ENCODE assay signal across 22 cellular contexts in the genomic region with DNA sequence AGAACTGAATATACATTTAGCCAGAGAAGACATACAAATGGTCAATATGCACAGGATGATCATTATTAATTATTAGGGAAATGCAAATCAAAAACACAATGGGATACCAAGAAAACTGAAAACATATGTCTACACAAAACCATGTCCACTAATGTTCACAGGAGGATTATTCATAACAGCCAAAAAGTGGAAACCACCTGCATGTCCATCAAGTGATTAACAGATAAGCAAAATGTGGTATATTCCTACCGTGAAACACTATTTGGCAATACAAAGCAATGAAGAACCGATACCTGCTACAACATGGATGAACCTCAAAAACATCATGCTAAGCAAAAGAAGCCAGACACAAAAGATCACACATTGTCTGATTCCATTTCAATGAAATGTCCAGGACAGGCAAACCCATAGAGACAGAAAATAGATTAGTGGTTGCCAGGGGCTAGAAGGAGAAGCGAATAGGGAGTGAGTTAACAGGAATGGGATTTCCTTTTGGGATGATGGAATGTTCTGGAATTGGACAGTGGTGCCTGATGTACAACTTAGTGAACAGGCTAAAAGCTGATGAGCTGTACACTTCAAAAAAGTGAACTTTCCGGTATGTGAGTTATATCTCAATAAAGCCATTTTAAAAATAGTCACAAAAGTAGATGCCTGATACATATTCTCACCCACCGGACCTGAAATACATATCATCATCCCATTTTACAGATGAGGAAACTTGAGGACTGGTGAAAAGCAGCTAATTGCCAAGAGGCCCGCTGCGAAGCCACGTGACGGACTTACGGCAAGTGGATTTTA. TPM values are rescaled to one million over a fixed set of nuclear protein-coding genes. Genes with fewer than 3 reads are reported as not detected.
DNase-seq lines count a peak whose midpoint lies in the region; ATAC-seq and TF ChIP-seq lines count a peak whose summit lies in the region.
"Had no signal": no experiment of that assay in that cellular context is flagged by ENCODE, and none has a peak within 500 bp of the region (broad histone marks: within the 10 kb centered on the region; RNA-seq: fewer than 3 reads in every experiment).

No MANE protein-coding gene starts in this region.

- H3K4me3 Mint-ChIP-seq in activated T-helper 17 cell treated with anti-CD3 and anti-CD28 coated beads, Interleukin-2, amount 50 U/mL, for 72 hours = no peak overlapping the region
- H3K4me3 Mint-ChIP-seq: activated B cell treated with CpG ODN at 0.5 μM for 24 hours; activated CD4-positive, alpha-beta memory T cell treated with anti-CD3 and anti-CD28 coated beads for 36 hours; CD14-positive monocyte had no signal

- H3K27me3 ChIP-seq in heart right ventricle (no peaks in the 10 kb centered on the region), layer of hippocampus (ENCODE audit: control insufficient read depth, insufficient read depth, low read length) (no peaks in the 10 kb centered on the region), skeletal muscle tissue (ENCODE audit: control insufficient read depth in 3 of 3, insufficient read depth in 3 of 3, low read length in 3 of 3) (no peaks in the 10 kb centered on the region)
- H3K27me3 ChIP-seq: left lung had no signal

- intact Hi-C loops in heart right ventricle (cut with DNase I) = loop anchor here in 2 of 10 donors (2.0 to 5.0 kb wide), 2 partner anchors 27 to 33 kb away; partner anchors contain the start of gene HIPK2 (in 1 of the 2)
- intact Hi-C loops in left cardiac atrium (cut with DNase I) = no loop called here

- H3K9me3 ChIP-seq in heart right ventricle (no peaks in the 10 kb centered on the region), skeletal muscle tissue (ENCODE audit: control insufficient read depth in 3 of 3, low read length in 3 of 3) (no peaks in the 10 kb centered on the region)
- H3K9me3 ChIP-seq: A549, left lung, SK-N-SH had no signal

- 54 to 56% methylated on average over 10 of the region's 10 CpGs for WGBS in heart right ventricle, 2 donors

- H3K4me1 Mint-ChIP-seq in activated T-helper 17 cell treated with anti-CD3 and anti-CD28 coated beads, Interleukin-2, amount 50 U/mL, for 72 hours = peaks cover 12% of the 10 kb centered on the region

- H3K9ac ChIP-seq in skeletal muscle tissue (ENCODE audit: low read depth in 1 of 3, low read length in 3 of 3) = no peak overlapping the region
- H3K9ac ChIP-seq: parathyroid adenoma, SK-N-SH had no signal

- H3K36me3 ChIP-seq in heart right ventricle (peaks cover 0 to 15% (median 0%) of the 10 kb centered on the region in 9 donors), skeletal muscle tissue (ENCODE audit: control insufficient read depth in 3 of 3, insufficient read depth in 3 of 3, low read length in 3 of 3) (no peaks in the 10 kb centered on the region)
- H3K36me3 ChIP-seq: left lung had no signal

- H3K27ac ChIP-seq in heart right ventricle = peak overlapping the region; percentile 51 to 92 (median 74)
- peak overlapping the region; percentile 60 for H3K27ac ChIP-seq in layer of hippocampus (ENCODE audit: low read depth, low read length)
- H3K27ac ChIP-seq in skeletal muscle tissue (ENCODE audit: low read depth, low read length) = peak overlapping the region; percentile 7
- H3K27ac ChIP-seq: parathyroid adenoma had no signal

- DNase-seq in heart right ventricle (no peak), left cardiac atrium (no peak), germinal center (ENCODE audit: low spot score) (no peak), SIG-M5 treated with dmso at 0.1 percent for 504 hours (lab: John Stamatoyannopoulos, UW; ENCODE audit: unreplicated experiment) (no peak)
- DNase-seq: activated B cell treated with CpG ODN at 0.5 μM for 24 hours; activated CD4-positive, alpha-beta memory T cell treated with anti-CD3 and anti-CD28 coated beads for 36 hours; activated naive CD4-positive, alpha-beta T cell treated with Interleukin-2 at 50 U/mL for 16 hours; cortex of kidney; DMS53; left lung; NCI-H1092 treated with DMSO at 0.1 percent for 48 hours; NCI-H2029 treated with DMSO at 0.1 percent for 48 hours; SK-N-SH; stimulated activated CD4-positive, alpha-beta T cell treated with anti-CD3 and anti-CD28 coated beads, Interleukin-4, amount 100 ng/mL, for 24 hours had no signal

- ATAC-seq in heart right ventricle (no peak), left cardiac atrium (no peak), GM19351 (IDR thresholded peaks at IDR 0.05; ENCODE audit: unreplicated experiment) (no peak)
- ATAC-seq in activated T-helper 17 cell treated with anti-CD3 and anti-CD28 coated beads, Interleukin-2, amount 50 U/mL, for 72 hours (replicated peaks) = no peak
- ATAC-seq: A549, left lung, Panc1 had no signal

- H3K4me1 ChIP-seq in heart right ventricle (peaks cover 51 to 100% (median 97%) of the 10 kb centered on the region in 9 donors), skeletal muscle tissue (ENCODE audit: control insufficient read depth in 3 of 3, insufficient read depth in 3 of 3, low read length in 3 of 3) (peaks cover 47 to 85% (median 77%) of the 10 kb centered on the region in 3 donors)

- no peak overlapping the region for H3K4me3 ChIP-seq in heart right ventricle
- H3K4me3 ChIP-seq in skeletal muscle tissue (ENCODE audit: low read length in 3 of 3) = no peak overlapping the region
- H3K4me3 ChIP-seq: A549, left lung had no signal

- no peaks in the 10 kb centered on the region for H3K9me3 Mint-ChIP-seq in activated T-helper 17 cell treated with anti-CD3 and anti-CD28 coated beads, Interleukin-2, amount 50 U/mL, for 72 hours
- H3K9me3 Mint-ChIP-seq: activated B cell treated with CpG ODN at 0.5 μM for 24 hours; activated CD4-positive, alpha-beta memory T cell treated with anti-CD3 and anti-CD28 coated beads for 36 hours; CD14-positive monocyte had no signal

- peak overlapping the region; percentile 4 for H3K27ac Mint-ChIP-seq in activated T-helper 17 cell treated with anti-CD3 and anti-CD28 coated beads, Interleukin-2, amount 50 U/mL, for 72 hours
- H3K27ac Mint-ChIP-seq: activated B cell treated with CpG ODN at 0.5 μM for 24 hours; activated CD4-positive, alpha-beta memory T cell treated with anti-CD3 and anti-CD28 coated beads for 36 hours had no signal

- H3K36me3 Mint-ChIP-seq in activated T-helper 17 cell treated with anti-CD3 and anti-CD28 coated beads, Interleukin-2, amount 50 U/mL, for 72 hours (ENCODE audit: low read depth) = peaks cover 9% of the 10 kb centered on the region
- H3K36me3 Mint-ChIP-seq: activated CD4-positive, alpha-beta memory T cell treated with anti-CD3 and anti-CD28 coated beads for 36 hours had no signal

- no peak for TF ChIP-seq CTCF in heart right ventricle (IDR thresholded peaks at IDR 0.05)

- no peaks in the 10 kb centered on the region for H3K27me3 Mint-ChIP-seq in activated T-helper 17 cell treated with anti-CD3 and anti-CD28 coated beads, Interleukin-2, amount 50 U/mL, for 72 hours
- H3K27me3 Mint-ChIP-seq: activated B cell treated with CpG ODN at 0.5 μM for 24 hours; activated CD4-positive, alpha-beta memory T cell treated with anti-CD3 and anti-CD28 coated beads for 36 hours had no signal

RNA-seq across cellular contexts. Expression of gene HIPK2, which starts 33.6 kb away (rescaled TPM):
- total RNA-seq in heart right ventricle (100 to 1,000 TPM in 9 of 10 donors, 10 to 100 TPM in 1; 99.4 to 203 (median 136) TPM), left cardiac atrium (100 to 1,000 TPM; 123 to 139 TPM), skeletal muscle tissue (5.7 TPM)
- 10 to 100 TPM; 19.7 to 29.3 TPM for polyA plus RNA-seq in heart right ventricle
- total RNA-seq in activated T-helper 17 cell treated with anti-CD3 and anti-CD28 coated beads, Interleukin-2, amount 50 U/mL, for 72 hours = 10 to 100 TPM; 44.2 to 46.9 TPM

Comparison
In these comparisons a context has a peak if more than half of its experiments do, and no peak if none do; other contexts are left out.
1. H3K27ac ChIP-seq: peak in every context shown above with its lines; median percentile 74 in heart right ventricle; 60 in layer of hippocampus; 7 in skeletal muscle tissue.